Comparison of ENCODE assay signal across 23 cellular contexts in genomic region chr17:61338874-61339478, GRCh38.
DNase-seq lines count a peak whose midpoint lies in the region; ATAC-seq, FAIRE-seq and TF ChIP-seq lines count a peak whose summit lies in the region.
"Had no signal": no experiment of that assay in that cellular context is flagged by ENCODE, and none has a peak within 500 bp of the region (broad histone marks: within the 10 kb centered on the region; RNA-seq: fewer than 3 reads in every experiment).

No MANE protein-coding gene starts in this region.

- H3K4me1 ChIP-seq in breast epithelium (no peaks in the 10 kb centered on the region), liver (ENCODE audit: control insufficient read depth in 4 of 4, insufficient read depth in 4 of 4, low read length in 3 of 4) (peaks cover 3 to 18% (median 14%) of the 10 kb centered on the region in 4 donors), pancreas (peaks cover 7 to 15% (median 10%) of the 10 kb centered on the region in 3 donors)

- H3K9me3 ChIP-seq in breast epithelium (no peaks in the 10 kb centered on the region), liver (ENCODE audit: control insufficient read depth in 4 of 4, low read length in 3 of 4) (no peaks in the 10 kb centered on the region), pancreas (no peaks in the 10 kb centered on the region)
- H3K9me3 ChIP-seq: BLaER1 treated with 17β-estradiol and CSF1 and Interleukin-3, amounts not matched to agents 10 nM and 100 nM; colonic mucosa; tibial nerve had no signal

- FAIRE-seq in urothelium cell line (lab: Jason Lieb, UNC), result peak; percentile 95
- FAIRE-seq in pancreas (lab: Jason Lieb, UNC), result no peak
- FAIRE-seq: GM18507 had no signal

- no TSS peak for BruUV-seq in MCF 10A (replicated peaks; lab: Mats Ljungman, UMichigan)

- CTCF ChIA-PET in MCF 10A (lab: Yijun Ruan, JAX), result interaction anchor here (0.6 kb wide), 1 partner anchor 36 kb away, joined by 6 read pairs; no protein-coding TSS in a partner anchor
- CTCF ChIA-PET in activated CD4-positive, alpha-beta memory T cell treated with anti-CD3 and anti-CD28 coated beads for 36 hours (lab: Charles Lee), result no interaction called here

- H3K4me3 Mint-ChIP-seq in MCF 10A (ENCODE audit: unreplicated experiment), result no peak overlapping the region
- H3K4me3 Mint-ChIP-seq in stimulated activated naive CD8-positive, alpha-beta T cell treated with anti-CD3 and anti-CD28 coated beads, Interleukin-15, amount 100 ng/mL, for 72 hours, result no peak overlapping the region
- H3K4me3 Mint-ChIP-seq in activated CD4-positive, alpha-beta memory T cell treated with anti-CD3 and anti-CD28 coated beads for 36 hours, result no peak overlapping the region
- H3K4me3 Mint-ChIP-seq: activated CD4-positive, alpha-beta T cell treated with anti-CD3 and anti-CD28 coated beads, Interleukin-2, amount 10 ng/mL, durations not matched to agents 7 days and 5 days; stimulated activated effector memory CD8-positive, alpha-beta T cell treated with anti-CD3 and anti-CD28 coated beads, Interleukin-12 subunit alpha, Interleukin-12 subunit beta, amount 100 ng/mL, for 72 hours had no signal

- H3K27me3 ChIP-seq in breast epithelium, result no peaks in the 10 kb centered on the region
- no peaks in the 10 kb centered on the region for H3K27me3 ChIP-seq in brain microvascular endothelial cell (replicated peaks)
- peaks cover 0 to 4% (median 0%) of the 10 kb centered on the region in 4 donors for H3K27me3 ChIP-seq in liver (ENCODE audit: control insufficient read depth in 4 of 4, insufficient read depth in 4 of 4, low read length in 3 of 4)
- H3K27me3 ChIP-seq in pancreas, result peaks cover 0 to 22% (median 0%) of the 10 kb centered on the region in 4 donors
- H3K27me3 ChIP-seq: BLaER1 treated with 17β-estradiol and CSF1 and Interleukin-3, amounts not matched to agents 10 nM and 100 nM; tibial nerve had no signal

- 76% methylated on average over 5 of the region's 5 CpGs for WGBS in liver
- 91 to 94% methylated on average over 5 of the region's 5 CpGs for WGBS in pancreas, 2 donors

- TF ChIP-seq CTCF in MCF 10A (IDR thresholded peaks at IDR 0.05; ENCODE audit: unreplicated experiment) (no peak), breast epithelium (IDR thresholded peaks at IDR 0.05) (no peak), brain microvascular endothelial cell (IDR thresholded peaks at IDR 0.05; ENCODE audit: low read depth, low read length, missing control alignments) (no peak), liver (IDR thresholded peaks at IDR 0.05; ENCODE audit: low read depth, low read length, missing input control) (no peak), pancreas (IDR thresholded peaks at IDR 0.05) (no peak)

- H3K4me3 ChIP-seq in breast epithelium, result no peak overlapping the region
- no peak overlapping the region for H3K4me3 ChIP-seq in brain microvascular endothelial cell (ENCODE audit: low read depth, low read length)
- H3K4me3 ChIP-seq in liver (ENCODE audit: low read depth in 1 of 3, low read length in 3 of 3), result no peak overlapping the region
- no peak overlapping the region for H3K4me3 ChIP-seq in pancreas
- H3K4me3 ChIP-seq: BLaER1 treated with 17β-estradiol and CSF1 and Interleukin-3, amounts not matched to agents 10 nM and 100 nM; colonic mucosa; tibial nerve had no signal

- intact Hi-C loops in MCF 10A (cut with micrococcal nuclease) (no loop called here), breast epithelium (cut with DNase I; ENCODE audit: low total_unique reads) (no loop called here), pancreas (cut with DNase I) (no loop called here)
- intact Hi-C loops in activated CD4-positive, alpha-beta memory T cell treated with anti-CD3 and anti-CD28 coated beads for 36 hours (cut with micrococcal nuclease), result no loop called here

- TF ChIP-seq POLR2A in breast epithelium (IDR thresholded peaks at IDR 0.05), result no peak

- no peak for TF ChIP-seq RAD21 in liver (IDR thresholded peaks at IDR 0.05)

- H3K9me3 Mint-ChIP-seq in MCF 10A (ENCODE audit: unreplicated experiment), result no peaks in the 10 kb centered on the region
- no peaks in the 10 kb centered on the region for H3K9me3 Mint-ChIP-seq in stimulated activated naive CD8-positive, alpha-beta T cell treated with anti-CD3 and anti-CD28 coated beads, Interleukin-15, amount 100 ng/mL, for 72 hours
- H3K9me3 Mint-ChIP-seq in activated CD4-positive, alpha-beta memory T cell treated with anti-CD3 and anti-CD28 coated beads for 36 hours, result no peaks in the 10 kb centered on the region
- H3K9me3 Mint-ChIP-seq: activated CD4-positive, alpha-beta T cell treated with anti-CD3 and anti-CD28 coated beads, Interleukin-2, amount 10 ng/mL, durations not matched to agents 7 days and 5 days; nephron progenitor cell; stimulated activated effector memory CD8-positive, alpha-beta T cell treated with anti-CD3 and anti-CD28 coated beads, Interleukin-12 subunit alpha, Interleukin-12 subunit beta, amount 100 ng/mL, for 72 hours had no signal

- DNase-seq in MCF 10A (ENCODE audit: unreplicated experiment), result peak; percentile 30
- no peak for DNase-seq in breast epithelium (ENCODE audit: low spot score in 2 of 2)
- DNase-seq in brain microvascular endothelial cell, result no peak
- peak; percentile 44 for DNase-seq in urothelium cell line (ENCODE audit: low spot score)
- DNase-seq in pancreas, result no peak
- no peak for DNase-seq in stimulated activated naive CD8-positive, alpha-beta T cell treated with anti-CD3 and anti-CD28 coated beads, Interleukin-15, amount 100 ng/mL, for 72 hours
- DNase-seq in activated CD4-positive, alpha-beta memory T cell treated with anti-CD3 and anti-CD28 coated beads for 36 hours, result no peak
- DNase-seq: 8988T; activated CD4-positive, alpha-beta T cell treated with anti-CD3 and anti-CD28 coated beads, Interleukin-2, amount 10 ng/mL, durations not matched to agents 7 days and 5 days; Calu3; colonic mucosa; foreskin melanocyte; midbrain; NCI-H1048; NCI-H2029; NCI-H446; nephron progenitor cell had no signal

- H3K27ac Mint-ChIP-seq in MCF 10A (ENCODE audit: low read depth, unreplicated experiment), result no peak overlapping the region
- no peak overlapping the region for H3K27ac Mint-ChIP-seq in stimulated activated naive CD8-positive, alpha-beta T cell treated with anti-CD3 and anti-CD28 coated beads, Interleukin-15, amount 100 ng/mL, for 72 hours
- H3K27ac Mint-ChIP-seq in activated CD4-positive, alpha-beta memory T cell treated with anti-CD3 and anti-CD28 coated beads for 36 hours, result no peak overlapping the region
- H3K27ac Mint-ChIP-seq: activated CD4-positive, alpha-beta T cell treated with anti-CD3 and anti-CD28 coated beads, Interleukin-2, amount 10 ng/mL, durations not matched to agents 7 days and 5 days; nephron progenitor cell had no signal

- in situ Hi-C loops in brain microvascular endothelial cell (cut with HindIII; ENCODE audit: low pct_ligation_motif_present, low sequenced_read_pairs), result no loop called here

- no peaks in the 10 kb centered on the region for H3K27me3 Mint-ChIP-seq in MCF 10A (ENCODE audit: insufficient read depth, unreplicated experiment)
- no peaks in the 10 kb centered on the region for H3K27me3 Mint-ChIP-seq in stimulated activated naive CD8-positive, alpha-beta T cell treated with anti-CD3 and anti-CD28 coated beads, Interleukin-15, amount 100 ng/mL, for 72 hours
- H3K27me3 Mint-ChIP-seq in activated CD4-positive, alpha-beta memory T cell treated with anti-CD3 and anti-CD28 coated beads for 36 hours, result no peaks in the 10 kb centered on the region
- H3K27me3 Mint-ChIP-seq: activated CD4-positive, alpha-beta T cell treated with anti-CD3 and anti-CD28 coated beads, Interleukin-2, amount 10 ng/mL, durations not matched to agents 7 days and 5 days had no signal

- H3K36me3 ChIP-seq in breast epithelium (no peaks in the 10 kb centered on the region), brain microvascular endothelial cell (replicated peaks) (no peaks in the 10 kb centered on the region), liver (ENCODE audit: control insufficient read depth in 4 of 4, insufficient read depth in 3 of 4, low read depth in 1 of 4, low read length in 3 of 4) (no peaks in the 10 kb centered on the region), pancreas (no peaks in the 10 kb centered on the region)
- H3K36me3 ChIP-seq: BLaER1 treated with 17β-estradiol and CSF1 and Interleukin-3, amounts not matched to agents 10 nM and 100 nM; colonic mucosa; tibial nerve had no signal

- H3K36me3 Mint-ChIP-seq in MCF 10A (ENCODE audit: insufficient read depth, unreplicated experiment), result no peaks in the 10 kb centered on the region
- no peaks in the 10 kb centered on the region for H3K36me3 Mint-ChIP-seq in activated CD4-positive, alpha-beta memory T cell treated with anti-CD3 and anti-CD28 coated beads for 36 hours
- H3K36me3 Mint-ChIP-seq: stimulated activated effector memory CD8-positive, alpha-beta T cell treated with anti-CD3 and anti-CD28 coated beads, Interleukin-12 subunit alpha, Interleukin-12 subunit beta, amount 100 ng/mL, for 72 hours had no signal

- H3K9ac ChIP-seq in liver (ENCODE audit: low read depth in 1 of 2, low read length in 2 of 2), result no peak overlapping the region
- H3K9ac ChIP-seq: BLaER1 treated with 17β-estradiol and CSF1 and Interleukin-3, amounts not matched to agents 10 nM and 100 nM; KMS-11 had no signal

- H3K4me1 Mint-ChIP-seq in MCF 10A (ENCODE audit: insufficient read depth, unreplicated experiment), result peaks cover 21% of the 10 kb centered on the region
- H3K4me1 Mint-ChIP-seq in stimulated activated naive CD8-positive, alpha-beta T cell treated with anti-CD3 and anti-CD28 coated beads, Interleukin-15, amount 100 ng/mL, for 72 hours, result no peaks in the 10 kb centered on the region
- H3K4me1 Mint-ChIP-seq in activated CD4-positive, alpha-beta memory T cell treated with anti-CD3 and anti-CD28 coated beads for 36 hours (ENCODE audit: low read depth), result no peaks in the 10 kb centered on the region
- H3K4me1 Mint-ChIP-seq: activated CD4-positive, alpha-beta T cell treated with anti-CD3 and anti-CD28 coated beads, Interleukin-2, amount 10 ng/mL, durations not matched to agents 7 days and 5 days; stimulated activated effector memory CD8-positive, alpha-beta T cell treated with anti-CD3 and anti-CD28 coated beads, Interleukin-12 subunit alpha, Interleukin-12 subunit beta, amount 100 ng/mL, for 72 hours had no signal

- no peak overlapping the region for H3K27ac ChIP-seq in breast epithelium
- H3K27ac ChIP-seq in brain microvascular endothelial cell, result peak overlapping the region; percentile 59
- H3K27ac ChIP-seq in liver (ENCODE audit: low read depth in 1 of 2, low read length in 2 of 2), result no peak overlapping the region
- no peak overlapping the region for H3K27ac ChIP-seq in pancreas
- H3K27ac ChIP-seq: BLaER1 treated with 17β-estradiol and CSF1 and Interleukin-3, amounts not matched to agents 10 nM and 100 nM; colonic mucosa; KMS-11 had no signal

- ATAC-seq in pancreas, result no peak
- no peak for ATAC-seq in stimulated activated naive CD8-positive, alpha-beta T cell treated with anti-CD3 and anti-CD28 coated beads, Interleukin-15, amount 100 ng/mL, for 72 hours
- ATAC-seq: stimulated activated effector memory CD8-positive, alpha-beta T cell treated with anti-CD3 and anti-CD28 coated beads, Interleukin-12 subunit alpha, Interleukin-12 subunit beta, amount 100 ng/mL, for 72 hours had no signal

- POLR2A ChIA-PET in MCF 10A (lab: Yijun Ruan, JAX), result no interaction called here
- POLR2A ChIA-PET in activated CD4-positive, alpha-beta memory T cell treated with anti-CD3 and anti-CD28 coated beads for 36 hours (lab: Charles Lee), result interaction anchor here (0.5 kb wide), 1 partner anchor 378 kb away, joined by 5 read pairs; no protein-coding TSS in a partner anchor

Comparison
In these comparisons a context has a peak if more than half of its experiments do, and no peak if none do; other contexts are left out.
1. DNase-seq: peak in MCF 10A (single experiment) and urothelium cell line (single experiment); none in breast epithelium (0 of 2), brain microvascular endothelial cell (single experiment), pancreas (0 of 6), stimulated activated naive CD8-positive, alpha-beta T cell treated with anti-CD3 and anti-CD28 coated beads, Interleukin-15, amount 100 ng/mL, for 72 hours (0 of 2) and activated CD4-positive, alpha-beta memory T cell treated with anti-CD3 and anti-CD28 coated beads for 36 hours (single experiment).